Comparison of ENCODE assay signal across 10 cellular contexts in the genomic region with DNA sequence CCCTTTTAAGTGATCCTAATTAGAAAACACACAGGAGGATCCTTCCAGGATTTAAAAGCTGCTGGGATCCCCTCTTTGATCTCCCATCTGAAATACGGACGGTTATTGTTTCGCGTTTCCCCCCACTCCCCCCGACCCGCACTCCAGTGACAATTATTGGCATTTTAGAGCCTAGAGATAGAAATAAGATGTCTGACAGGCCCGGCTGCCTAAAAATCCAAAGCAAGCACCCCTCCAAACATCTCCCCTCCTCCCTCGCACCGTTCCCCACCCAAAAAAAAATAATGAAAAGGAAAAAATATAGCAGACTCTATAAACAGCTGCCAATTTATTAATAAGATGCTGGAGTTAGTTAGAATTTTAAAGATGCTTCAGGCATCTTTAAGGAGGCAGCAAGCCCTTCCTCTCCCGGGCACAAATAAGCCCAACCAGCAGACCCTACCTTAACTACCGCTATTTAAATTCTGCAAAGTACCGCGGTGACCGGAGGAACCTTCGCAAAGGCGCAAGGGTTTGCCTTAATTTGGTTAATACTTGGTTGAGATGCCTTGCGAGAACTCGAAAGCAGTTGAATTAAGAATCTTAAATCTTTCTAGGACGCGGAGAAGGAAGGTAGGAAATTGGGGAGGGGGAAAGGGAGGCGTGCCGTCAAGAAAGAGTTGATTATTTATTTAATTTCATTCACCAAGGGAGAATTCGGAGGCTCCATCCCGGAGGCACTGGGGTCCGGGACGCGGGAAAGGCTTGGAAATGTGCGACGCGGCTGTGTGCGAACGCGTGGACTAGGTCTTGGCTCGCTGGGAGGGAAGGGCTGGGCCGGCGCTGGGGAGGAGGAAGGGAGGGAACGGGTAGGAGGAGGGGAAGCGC. TPM values are rescaled to one million over a fixed set of nuclear protein-coding genes. Genes with fewer than 3 reads are reported as not detected.
A peak's percentile ranks its signal among the peaks of the same experiment; 100 is the strongest.
DNase-seq lines count a peak whose midpoint lies in the region; ATAC-seq, FAIRE-seq and TF ChIP-seq lines count a peak whose summit lies in the region.
"Had no signal": no experiment of that assay in that cellular context is flagged by ENCODE, and none has a peak within 500 bp of the region (broad histone marks: within the 10 kb centered on the region; RNA-seq: fewer than 3 reads in every experiment).

No MANE protein-coding gene starts in this region.

- 31% methylated on average over 32 of the region's 38 CpGs for WGBS in GM12878 (ENCODE audit: insufficient coverage, insufficient replicate concordance, low lambda C conversion rate, missing lambda C conversion rate)
- WGBS in HepG2 (ENCODE audit: low lambda C conversion rate): 82% methylated on average over 38 of the region's 38 CpGs
- 7 to 14% (median 8%) methylated on average over 38 of the region's 38 CpGs for WGBS in spleen, 5 donors

- BruUV-seq in GM12878 (replicated peaks; lab: Mats Ljungman, UMichigan) (no TSS peak), HepG2 (replicated peaks; lab: Mats Ljungman, UMichigan) (no TSS peak)

- H3K4me1 ChIP-seq in HUES48 (ENCODE audit: control insufficient read depth, insufficient read depth, low read length) (peaks cover 14% of the 10 kb centered on the region), GM12878 (ENCODE audit: control insufficient read depth, insufficient read depth, low read length) (peaks cover 4% of the 10 kb centered on the region; the same call in 1 of the 2 replicates), HepG2 (ENCODE audit: insufficient read depth, low read length) (peaks cover 34% of the 10 kb centered on the region), spleen (peaks cover 10 to 30% (median 20%) of the 10 kb centered on the region in 6 donors)

- H3K9ac ChIP-seq in HUES48 (ENCODE audit: low read depth, low read length): no peak overlapping the region
- no peak overlapping the region for H3K9ac ChIP-seq in GM12878 (ENCODE audit: control insufficient read depth, insufficient read depth, low read length)
- no peak overlapping the region for H3K9ac ChIP-seq in HepG2 (ENCODE audit: insufficient read depth, low read depth, low read length)

- TF ChIP-seq RAD21 in GM12878 (IDR thresholded peaks at IDR 0.05; ENCODE audit: insufficient read depth, low read depth, low read length) (no peak), HepG2 (CRISPR knock-in tag; IDR thresholded peaks at IDR 0.05) (no peak)

- POLR2A ChIA-PET in GM12878 (lab: Charles Lee): no interaction called here
- POLR2A ChIA-PET in HepG2 (lab: Yijun Ruan, JAX): interaction anchor here (1.0 to 1.7 kb wide), 2 partner anchors 21 to 24 kb away, joined by 3 to 12 read pairs; no protein-coding TSS in a partner anchor

- no peak for FAIRE-seq in GM12878 (lab: Jason Lieb, UNC)
- no peak for FAIRE-seq in HepG2 (lab: Jason Lieb, UNC)
- FAIRE-seq: islet of Langerhans had no signal

- RAD21 ChIA-PET in GM12878 (lab: Charles Lee; ENCODE audit: unreplicated experiment): no interaction called here

- H3K4me2 ChIP-seq in GM12878 (ENCODE audit: control insufficient read depth, insufficient read depth) (peak overlapping the region; percentile 22; the same call in 1 of the 2 replicates), HepG2 (ENCODE audit: low read depth, low read length) (peak overlapping the region; percentile 94)

- H2AFZ ChIP-seq in GM12878 (ENCODE audit: control insufficient read depth, low read depth, low read length) (no peak overlapping the region), HepG2 (ENCODE audit: low read length) (no peak overlapping the region)

- H4K20me1 ChIP-seq in GM12878 (ENCODE audit: control insufficient read depth, insufficient read depth): no peaks in the 10 kb centered on the region
- no peaks in the 10 kb centered on the region for H4K20me1 ChIP-seq in HepG2 (ENCODE audit: insufficient read depth, low read length)

- TF ChIP-seq POLR2A in GM12878 (IDR thresholded peaks at IDR 0.05; ENCODE audit: low read depth, low read length) (no peak), HepG2 (IDR thresholded peaks at IDR 0.05; ENCODE audit: insufficient read depth in 1 of 2, low read depth in 2 of 2, low read length in 2 of 2) (no peak), spleen (IDR thresholded peaks at IDR 0.05) (no peak)

- H3K4me3 ChIP-seq in HUES48 (ENCODE audit: low read depth, low read length) (peak overlapping the region; percentile 78), GM12878 (no peak overlapping the region), HepG2 (replicated peaks in 1 of 3; ENCODE audit: insufficient read depth in 1 of 3, low read depth in 2 of 3, low read length in 3 of 3) (peak overlapping the region in 2 of 3 experiments; percentile 77 to 81; a peak in 3 of 6 replicates), spleen (peak overlapping the region in 6 of 8 donors; percentile 39 to 72 (median 46))

- TF ChIP-seq EP300 in GM12878 (IDR thresholded peaks at IDR 0.05; ENCODE audit: borderline replicate concordance in 1 of 2, control insufficient read depth in 1 of 2, low read depth in 2 of 2, low read length in 2 of 2): no peak
- no peak for TF ChIP-seq EP300 in HepG2 (IDR thresholded peaks at IDR 0.05; ENCODE audit: low read depth in 2 of 2, low read length in 2 of 2)
- no peak for TF ChIP-seq EP300 in HepG2 (CRISPR knock-in tag; IDR thresholded peaks at IDR 0.05; ENCODE audit: borderline replicate concordance)

- SMC1A ChIA-PET in GM12878 (lab: Charles Lee; ENCODE audit: uncharacterized antibody, unreplicated experiment): no interaction called here

- H3K27me3 ChIP-seq in HUES48 (ENCODE audit: control insufficient read depth, insufficient read depth, low read length) (peaks cover 68% of the 10 kb centered on the region), GM12878 (replicated peaks in 1 of 2; ENCODE audit: control insufficient read depth in 2 of 2, insufficient read depth in 2 of 2, low read length in 1 of 2) (peaks cover 9 to 30% of the 10 kb centered on the region in 2 experiments), HepG2 (ENCODE audit: control insufficient read depth in 1 of 2, insufficient read depth in 2 of 2, low read length in 2 of 2) (peaks cover 0 to 42% of the 10 kb centered on the region in 2 experiments; a peak in 3 of 5 replicates), spleen (replicated peaks in 1 of 7) (peaks cover 0 to 90% (median 41%) of the 10 kb centered on the region in 7 donors)

- intact Hi-C loops in GM12878 (cut with micrococcal nuclease; ENCODE audit: unreplicated experiment): no loop called here
- intact Hi-C loops in HepG2 (cut with micrococcal nuclease; ENCODE audit: unreplicated experiment): loop anchor here (5.0 kb wide), 1 partner anchor 328 kb away; no protein-coding TSS in a partner anchor
- intact Hi-C loops in spleen (cut with DNase I; ENCODE audit: low total_unique reads): no loop called here

- no peak for DNase-seq in GM12878 (ENCODE audit: low read depth, low spot score)
- no peak for DNase-seq in HepG2 (ENCODE audit: low spot score)
- DNase-seq in spleen: no peak
- DNase-seq in DMS 273 treated with DMSO at 0.1 percent for 48 hours (lab: John Stamatoyannopoulos, UW): no peak
- DNase-seq in DMS153 treated with DMSO at 0.1 percent for 48 hours (lab: John Stamatoyannopoulos, UW; ENCODE audit: unreplicated experiment): no peak
- DNase-seq: MV-4-11 had no signal

- H3K9me3 ChIP-seq in HUES48 (ENCODE audit: control insufficient read depth, insufficient read depth, low read length) (no peaks in the 10 kb centered on the region), GM12878 (replicated peaks; ENCODE audit: control insufficient read depth, insufficient read depth, low read length) (no peaks in the 10 kb centered on the region), HepG2 (ENCODE audit: low read length) (no peaks in the 10 kb centered on the region), spleen (no peaks in the 10 kb centered on the region)

- H3K36me3 ChIP-seq in HUES48 (ENCODE audit: control insufficient read depth, insufficient read depth, low read length) (no peaks in the 10 kb centered on the region), GM12878 (ENCODE audit: control insufficient read depth in 2 of 2, insufficient read depth in 2 of 2, low read length in 1 of 2) (no peaks in the 10 kb centered on the region), HepG2 (replicated peaks in 1 of 2; ENCODE audit: control insufficient read depth in 1 of 2, insufficient read depth in 2 of 2, low read length in 2 of 2) (no peaks in the 10 kb centered on the region), spleen (no peaks in the 10 kb centered on the region)

- in situ Hi-C loops in GM12878 (cut with MboI): loop anchor here (5.0 kb wide), 1 partner anchor 48 kb away; no protein-coding TSS in a partner anchor
- in situ Hi-C loops in HepG2 (cut with HindIII; ENCODE audit: extremely low pct_ligation_motif_present, low pct_unique_long_range_greater_than_20kb): no loop called here

- H3K27ac ChIP-seq in HUES48 (ENCODE audit: low read depth, low read length) (no peak overlapping the region), GM12878 (ENCODE audit: control insufficient read depth, insufficient read depth) (no peak overlapping the region), HepG2 (ENCODE audit: extremely low read length, insufficient read depth, low read length) (no peak overlapping the region), spleen (peak overlapping the region in 1 of 8 donors; percentile 62)

- H3K79me2 ChIP-seq in GM12878 (ENCODE audit: control insufficient read depth, insufficient read depth, low read length): no peaks in the 10 kb centered on the region
- H3K79me2 ChIP-seq in HepG2 (ENCODE audit: insufficient read depth, low read length): no peaks in the 10 kb centered on the region

- no peak for ATAC-seq in GM12878
- ATAC-seq in HepG2: no peak
- no peak for ATAC-seq in HG02588 (IDR thresholded peaks at IDR 0.05; ENCODE audit: unreplicated experiment)
- ATAC-seq in HG03520 (IDR thresholded peaks at IDR 0.05; ENCODE audit: unreplicated experiment): no peak

- TF ChIP-seq CTCF in GM12878 (IDR thresholded peaks at IDR 0.05 in 2 of 3, conservative IDR thresholded peaks at IDR 0.05 in 1 of 3; ENCODE audit: control insufficient read depth in 2 of 3, extremely low read depth in 1 of 3, insufficient read depth in 1 of 3, low read depth in 3 of 3, low read length in 3 of 3) (no peak), HepG2 (CRISPR knock-in tag; IDR thresholded peaks at IDR 0.05) (no peak), spleen (IDR thresholded peaks at IDR 0.05 in 8 of 11, conservative IDR thresholded peaks at IDR 0.05 in 3 of 11) (no peak)

- CTCF ChIA-PET in GM12878 (lab: Yijun Ruan, JAX): no interaction called here
- CTCF ChIA-PET in HepG2 (lab: Yijun Ruan, JAX; ENCODE audit: low intra/inter-chr PET ratio, low total read pairs): no interaction called here

RNA-seq across cellular contexts. Expression of a gene that starts 1.5 kb away (rescaled TPM):
- not detected in 2 replicates for total RNA-seq in GM12878 (2013; cell fraction: nucleolus; rRNA removed)
- total RNA-seq in GM12878 (2014; rRNA removed) (not detected in 2 replicates), GM12878 (2014; rRNA removed; fragmentation: Illumina TruSeq; extraction: Trizol) (not detected in 2 replicates), GM12878 (2021) (not detected in 2 replicates), HepG2 (2016; rRNA removed; fragmentation: Illumina TruSeq; extraction: Trizol) (0.90 and 1.4 TPM in 2 replicates), spleen (10 to 100 TPM in 5 of 7 donors, 1 to 10 TPM in 2; 1.1 to 19.5 (median 14.0) TPM)
- not detected for polyA plus RNA-seq in GM12878 (2011; ENCODE audit: low read depth)
- polyA plus RNA-seq in GM12878 (2011; rRNA removed) (0.03 TPM in 1 of 2 replicates, not detected in the other), GM12878 (2014; fragmentation: Illumina TruSeq; extraction: Trizol) (0.01 TPM in 1 of 2 replicates, not detected in the other), GM12878 (2014; fragmentation: Nextera tagmentation; extraction: Ambion mirVana) (not detected), GM12878 (2014; rRNA removed) (not detected in 2 replicates), GM12878 (2016; fragmentation: Nextera tagmentation; extraction: Ambion mirVana) (not detected), HepG2 (2011; rRNA removed) (0.38 and 0.40 TPM in 2 replicates), spleen (1 to 10 TPM in 2 of 3 donors, under 1 TPM in 1; 0.46 to 1.7 (median 1.6) TPM)
- polyA plus RNA-seq in GM12878 (2011; cell fraction: cytosol; rRNA removed): 0.05 and 0.06 TPM in 2 replicates
- 0.04 TPM in 1 of 2 replicates, not detected in the other for polyA plus RNA-seq in GM12878 (2011; cell fraction: nucleus; rRNA removed)
- polyA plus RNA-seq in GM12878 (2012): not detected in 2 replicates
- not detected in 2 replicates for polyA minus RNA-seq in GM12878 (2011; rRNA and poly(A)+ RNA removed)
- polyA minus RNA-seq in GM12878 (2011; cell fraction: cytosol; rRNA and poly(A)+ RNA removed): not detected in 2 replicates
- polyA minus RNA-seq in GM12878 (2011; cell fraction: nucleus; rRNA and poly(A)+ RNA removed): 0.19 TPM in 1 of 2 replicates, not detected in the other
- 0.51 and 0.53 TPM in 2 replicates for total RNA-seq in HepG2 (2016; cell fraction: cytosol; rRNA removed; fragmentation: Illumina TruSeq; extraction: Trizol; ENCODE audit: low read depth)
- 1.0 and 1.1 TPM in 2 replicates for total RNA-seq in HepG2 (2016; cell fraction: insoluble cytoplasmic fraction; rRNA removed; fragmentation: Illumina TruSeq; extraction: Trizol)
- 0.83 and 0.99 TPM in 2 replicates for total RNA-seq in HepG2 (2016; cell fraction: membrane; rRNA removed; fragmentation: Illumina TruSeq; extraction: Trizol)
- 1.4 and 1.6 TPM in 2 replicates for total RNA-seq in HepG2 (2016; cell fraction: nucleus; rRNA removed; fragmentation: Illumina TruSeq; extraction: Trizol)
- polyA plus RNA-seq in HepG2 (2011; cell fraction: cytosol; rRNA removed): 0.31 and 0.55 TPM in 2 replicates
- polyA plus RNA-seq in HepG2 (2011; cell fraction: nucleus; rRNA removed): 0.29 TPM in 2 replicates
- 0.11 and 0.15 TPM in 2 replicates for polyA plus RNA-seq in HepG2 (2012)
- 0.28 and 0.41 TPM in 2 replicates for polyA plus RNA-seq in HepG2 (2016; cell fraction: cytosol; fragmentation: Illumina TruSeq; extraction: Trizol; ENCODE audit: low read depth)
- polyA plus RNA-seq in HepG2 (2016; cell fraction: insoluble cytoplasmic fraction; fragmentation: Illumina TruSeq; extraction: Trizol; ENCODE audit: low read depth): 1.8 and 1.9 TPM in 2 replicates
- 0.80 and 0.96 TPM in 2 replicates for polyA plus RNA-seq in HepG2 (2016; cell fraction: membrane; fragmentation: Illumina TruSeq; extraction: Trizol; ENCODE audit: low read depth)
- polyA plus RNA-seq in HepG2 (2016; cell fraction: nucleus; fragmentation: Illumina TruSeq; extraction: Trizol; ENCODE audit: insufficient read depth, low read depth): 2.5 and 3.5 TPM in 2 replicates
- 0.07 and 0.48 TPM in 2 replicates for polyA minus RNA-seq in HepG2 (2011; rRNA and poly(A)+ RNA removed; ENCODE audit: low replicate concordance)
- 0.53 TPM in 1 of 2 replicates, not detected in the other for polyA minus RNA-seq in HepG2 (2011; cell fraction: cytosol; rRNA and poly(A)+ RNA removed)
- 0.25 and 0.52 TPM in 2 replicates for polyA minus RNA-seq in HepG2 (2011; cell fraction: nucleus; rRNA and poly(A)+ RNA removed)
